8 cellular contexts compared by ENCODE assay signal in genomic region chr11:119729581-119730346, GRCh38. TPM values are rescaled to one million over a fixed set of nuclear protein-coding genes. Genes with fewer than 3 reads are reported as not detected.
A peak's percentile ranks its signal among the peaks of the same experiment; 100 is the strongest.
DNase-seq lines count a peak whose midpoint lies in the region; ATAC-seq, FAIRE-seq and TF ChIP-seq lines count a peak whose summit lies in the region.

No MANE protein-coding gene starts in this region.

- no peaks in the 10 kb centered on the region for H3K27me3 ChIP-seq in bronchial epithelial cell (ENCODE audit: control insufficient read depth, insufficient read depth, low read length)
- no peaks in the 10 kb centered on the region for H3K27me3 ChIP-seq in keratinocyte (ENCODE audit: control insufficient read depth, extremely low read depth, insufficient read depth, low read length)
- peaks cover 0 to 40% (median 12%) of the 10 kb centered on the region in 7 donors for H3K27me3 ChIP-seq in spleen (replicated peaks in 1 of 7)

- DNase-seq in Daoy (ENCODE audit: low read depth) (peak; percentile 67), NCI-H526 (lab: John Stamatoyannopoulos, UW) (peak; percentile 67 to 82), bronchial epithelial cell (ENCODE audit: low read depth) (peak; percentile 61), keratinocyte (ENCODE audit: low read depth, low spot score) (no peak), spleen (peak; percentile 85)
- DNase-seq in effector CD4-positive, alpha-beta T cell: no peak

- H3K27ac ChIP-seq in keratinocyte (ENCODE audit: control insufficient read depth, insufficient read depth, low read length) (no peak overlapping the region), spleen (peak overlapping the region; percentile 48 to 91 (median 86))

- H3K4me3 ChIP-seq in bronchial epithelial cell (ENCODE audit: low read depth, low read length): peak overlapping the region; percentile 98
- peak overlapping the region; percentile 69 to 93 (median 90) for H3K4me3 ChIP-seq in keratinocyte (ENCODE audit: control insufficient read depth in 2 of 3, extremely low read depth in 1 of 3, insufficient read depth in 2 of 3, low read depth in 1 of 3, low read length in 3 of 3)
- peak overlapping the region; percentile 64 to 96 (median 84) for H3K4me3 ChIP-seq in spleen

- dilution Hi-C loops in keratinocyte (cut with MboI; ENCODE audit: extremely low pct_ligation_motif_present, low sequenced_read_pairs): no loop called here

- TF ChIP-seq CTCF in bronchial epithelial cell (IDR thresholded peaks at IDR 0.05; ENCODE audit: insufficient read depth, low read length, severe bottlenecking) (no peak), keratinocyte (optimal IDR thresholded peaks at IDR 0.05 in 1 of 3, IDR thresholded peaks at IDR 0.05 in 1 of 3, conservative IDR thresholded peaks at IDR 0.05 in 1 of 3; ENCODE audit: extremely low read depth in 1 of 3, insufficient read depth in 2 of 3, low read length in 3 of 3) (no peak), spleen (IDR thresholded peaks at IDR 0.05 in 8 of 11, conservative IDR thresholded peaks at IDR 0.05 in 3 of 11) (peak in 7 of 11 experiments; percentile 6 to 72 (median 45))

- ATAC-seq in GM21619 (IDR thresholded peaks at IDR 0.05; ENCODE audit: unreplicated experiment): peak; percentile 22
- no peak for ATAC-seq in HG02642 (IDR thresholded peaks at IDR 0.05; ENCODE audit: poor library complexity, unreplicated experiment)

- peak overlapping the region; percentile 53 for H2AFZ ChIP-seq in keratinocyte (ENCODE audit: control insufficient read depth, low read length)

- H3K36me3 ChIP-seq in bronchial epithelial cell (ENCODE audit: control insufficient read depth, insufficient read depth, low read length) (peaks cover 24% of the 10 kb centered on the region), keratinocyte (ENCODE audit: control insufficient read depth in 2 of 2, extremely low read depth in 1 of 2, insufficient read depth in 2 of 2, low read length in 2 of 2) (peaks cover 3 to 5% of the 10 kb centered on the region in 2 experiments), spleen (no peaks in the 10 kb centered on the region)

- H3K79me2 ChIP-seq in keratinocyte (ENCODE audit: control insufficient read depth, insufficient read depth, low read length): peaks cover 37% of the 10 kb centered on the region

- peak overlapping the region; percentile 86 for H3K9ac ChIP-seq in keratinocyte (ENCODE audit: control insufficient read depth, extremely low read depth, insufficient read depth, low read length)

- FAIRE-seq in bronchial epithelial cell (lab: Jason Lieb, UNC) (no peak), keratinocyte (lab: Jason Lieb, UNC) (peak; percentile 49)

- intact Hi-C loops in spleen (cut with DNase I; ENCODE audit: low total_unique reads): no loop called here

- no peaks in the 10 kb centered on the region for H3K9me1 ChIP-seq in keratinocyte (ENCODE audit: control insufficient read depth, extremely low read depth, insufficient read depth, low read length)

- H3K9me3 ChIP-seq in keratinocyte (ENCODE audit: control insufficient read depth, low read depth, low read length) (no peaks in the 10 kb centered on the region), spleen (no peaks in the 10 kb centered on the region)

- H3K4me1 ChIP-seq in keratinocyte (ENCODE audit: control insufficient read depth, extremely low read depth, insufficient read depth, low read length) (peaks cover 29% of the 10 kb centered on the region), spleen (peaks cover 9 to 50% (median 41%) of the 10 kb centered on the region in 6 donors)

- no peak for TF ChIP-seq POLR2A in spleen (IDR thresholded peaks at IDR 0.05)

- H3K4me2 ChIP-seq in keratinocyte (ENCODE audit: control insufficient read depth, extremely low read depth, insufficient read depth, low read depth, low read length): peak overlapping the region; percentile 92

- WGBS in spleen, 5 donors: 1 to 4% (median 1%) methylated on average over 18 to 35 of the region's 35 CpGs

- H4K20me1 ChIP-seq in keratinocyte (ENCODE audit: control insufficient read depth, extremely low read depth, insufficient read depth, low read length): peaks cover 6% of the 10 kb centered on the region

RNA-seq across cellular contexts. Expression of gene NECTIN1, which starts 0.8 kb away (rescaled TPM):
- 3.3 and 4.1 TPM in 2 replicates for total RNA-seq in Daoy (2014; rRNA removed; shearing (Covaris generic))
- total RNA-seq in bronchial epithelial cell (85.3 and 161 TPM in 2 replicates), spleen (10 to 100 TPM in 1 of 7 donors, 1 to 10 TPM in 6; 4.6 to 16.2 (median 7.7) TPM)
- polyA plus RNA-seq in keratinocyte (37.5 to 51.8 TPM (median 39.7 TPM) in 3 replicates), spleen (1 to 10 TPM in 2 of 3 donors, under 1 TPM in 1; 0.67 to 2.3 (median 1.1) TPM)
- polyA plus RNA-seq in keratinocyte (2011; ENCODE audit: low read depth): 15.4 TPM
- polyA plus RNA-seq in keratinocyte (2011; cell fraction: cytosol; rRNA removed): 32.7 and 39.4 TPM in 2 replicates
- 115 and 134 TPM in 2 replicates for polyA plus RNA-seq in keratinocyte (2011; cell fraction: nucleus; rRNA removed)
- 67.3 and 67.5 TPM in 2 replicates for polyA plus RNA-seq in keratinocyte (2012; ENCODE audit: low replicate concordance)
- 111 to 317 TPM (median 149 TPM) in 3 replicates for polyA minus RNA-seq in keratinocyte
- polyA minus RNA-seq in keratinocyte (2011; cell fraction: cytosol; rRNA and poly(A)+ RNA removed): 75.8 TPM
- polyA minus RNA-seq in keratinocyte (2011; cell fraction: nucleus; rRNA and poly(A)+ RNA removed): 116 and 161 TPM in 2 replicates

Comparison
In these comparisons a context has a peak if more than half of its experiments do, and no peak if none do; other contexts are left out.
1. DNase-seq: peak in Daoy (single experiment), NCI-H526 (2 of 2), bronchial epithelial cell (single experiment) and spleen (single experiment); none in keratinocyte (single experiment) and effector CD4-positive, alpha-beta T cell (single experiment).
2. CTCF ChIP-seq: peak in spleen (7 of 11); none in bronchial epithelial cell (single experiment) and keratinocyte (0 of 3).
3. Peak in every context shown above with its lines, with median percentiles within 50 percentile points of each other: H3K4me3 ChIP-seq.